ENCODE assay signal across 21 cellular contexts in genomic region chr11:86550757-86551156, GRCh38.
DNase-seq lines count a peak whose midpoint lies in the region; ATAC-seq and TF ChIP-seq lines count a peak whose summit lies in the region.
"Had no signal": no experiment of that assay in that cellular context is flagged by ENCODE, and none has a peak within 500 bp of the region (broad histone marks: within the 10 kb centered on the region; RNA-seq: fewer than 3 reads in every experiment).

No MANE protein-coding gene starts in this region.

- H3K9ac ChIP-seq in skeletal muscle satellite cell (ENCODE audit: low read depth, low read length): no peak overlapping the region
- no peak overlapping the region for H3K9ac ChIP-seq in H9 (ENCODE audit: extremely low read depth, insufficient read length, low read length)

- H3T11ph ChIP-seq in H9 (ENCODE audit: low read length): no peak overlapping the region

- TF ChIP-seq POLR2A in gastroesophageal sphincter (IDR thresholded peaks at IDR 0.05) (no peak), uterus (IDR thresholded peaks at IDR 0.05) (no peak)

- no peak overlapping the region for H3K23ac ChIP-seq in H9 (ENCODE audit: insufficient read length, low read depth, low read length)

- no peak overlapping the region for H2AK5ac ChIP-seq in H9 (ENCODE audit: insufficient read length, low read length)

- H2AFZ ChIP-seq in H9 (ENCODE audit: low read length): no peak overlapping the region

- H3K79me1 ChIP-seq in H9 (ENCODE audit: insufficient read depth, low read depth, low read length, poor library complexity, severe bottlenecking): no peaks in the 10 kb centered on the region

- H2BK15ac ChIP-seq in H9 (ENCODE audit: low read depth, low read length): no peak overlapping the region

- H3K27me3 Mint-ChIP-seq in H9 (ENCODE audit: low read depth): no peaks in the 10 kb centered on the region
- H3K27me3 Mint-ChIP-seq: activated T-cell treated with anti-CD3 and anti-CD28 coated beads, Interleukin-2, amount 50 U/mL, for 24 hours; naive B cell had no signal

- no peak overlapping the region for H2BK20ac ChIP-seq in H9 (ENCODE audit: low read depth, low read length, poor library complexity, severe bottlenecking)

- TF ChIP-seq EP300 in gastroesophageal sphincter (IDR thresholded peaks at IDR 0.05): no peak

- no peak overlapping the region for H3K14ac ChIP-seq in H9 (ENCODE audit: insufficient read depth, low read length)

- H4K91ac ChIP-seq in H9 (ENCODE audit: insufficient read length, low read depth, low read length): no peak overlapping the region

- H3K27ac ChIP-seq in left ventricle myocardium inferior (replicated peaks) (peak overlapping the region; percentile 84), gastroesophageal sphincter (peak overlapping the region in 3 of 4 donors; percentile 55 to 74 (median 61)), uterus (peak overlapping the region; percentile 66 to 92), H9 (ENCODE audit: insufficient read length, low read depth, low read length) (no peak overlapping the region)

- peaks cover 8 to 9% of the 10 kb centered on the region in 2 experiments for H3K4me1 Mint-ChIP-seq in H9
- H3K4me1 Mint-ChIP-seq: naive B cell had no signal

- no peak overlapping the region for H4K5ac ChIP-seq in H9 (ENCODE audit: insufficient read length, low read depth, low read length)

- H3K27ac Mint-ChIP-seq in H9: no peak overlapping the region
- H3K27ac Mint-ChIP-seq: activated T-cell treated with anti-CD3 and anti-CD28 coated beads, Interleukin-2, amount 50 U/mL, for 24 hours; naive B cell had no signal

- H2BK120ac ChIP-seq in H9 (ENCODE audit: low read depth, low read length, poor library complexity, severe bottlenecking): no peak overlapping the region

- H3K56ac ChIP-seq in H9 (ENCODE audit: insufficient read length, low read depth, low read length): no peak overlapping the region

- no peaks in the 10 kb centered on the region for H3K23me2 ChIP-seq in H9 (ENCODE audit: insufficient read length, low read depth, low read length, poor library complexity, severe bottlenecking)

- no peak for TF ChIP-seq CTCF in left ventricle myocardium inferior (IDR thresholded peaks at IDR 0.05; ENCODE audit: borderline replicate concordance)
- no peak for TF ChIP-seq CTCF in gastroesophageal sphincter (IDR thresholded peaks at IDR 0.05)
- no peak for TF ChIP-seq CTCF in uterus (IDR thresholded peaks at IDR 0.05)
- TF ChIP-seq CTCF in H9 (conservative IDR thresholded peaks at IDR 0.05): no peak

- no peak overlapping the region for H3K4ac ChIP-seq in H9 (ENCODE audit: low read depth, low read length)

- ATAC-seq in left ventricle myocardium superior: no peak
- ATAC-seq in gastroesophageal sphincter: no peak
- ATAC-seq in HG03469 (IDR thresholded peaks at IDR 0.05; ENCODE audit: unreplicated experiment): no peak

- no peaks in the 10 kb centered on the region for H3K36me3 ChIP-seq in left ventricle myocardium inferior
- peaks cover 0 to 21% of the 10 kb centered on the region in 2 donors for H3K36me3 ChIP-seq in gastroesophageal sphincter
- H3K36me3 ChIP-seq in skeletal muscle satellite cell (ENCODE audit: insufficient read depth, low read length): no peaks in the 10 kb centered on the region
- H3K36me3 ChIP-seq in uterus: no peaks in the 10 kb centered on the region
- H3K36me3 ChIP-seq: BE2C had no signal

- no peaks in the 10 kb centered on the region for H3K79me2 ChIP-seq in H9 (ENCODE audit: insufficient read depth, low read length)

- no peaks in the 10 kb centered on the region for H3K36me3 Mint-ChIP-seq in H9 (ENCODE audit: insufficient read depth in 1 of 3, low read depth in 3 of 3)
- H3K36me3 Mint-ChIP-seq: naive B cell had no signal

- no peak overlapping the region for H3K4me3 ChIP-seq in left ventricle myocardium inferior
- no peak overlapping the region for H3K4me3 ChIP-seq in gastroesophageal sphincter
- no peak overlapping the region for H3K4me3 ChIP-seq in skeletal muscle satellite cell (ENCODE audit: low read length)
- H3K4me3 ChIP-seq in uterus: no peak overlapping the region

- peak overlapping the region; percentile 27 for H3K4me2 ChIP-seq in skeletal muscle satellite cell (ENCODE audit: low read length)
- H3K4me2 ChIP-seq in H9 (ENCODE audit: insufficient read depth, insufficient read length, low read length): no peak overlapping the region

- H2BK12ac ChIP-seq in H9 (ENCODE audit: insufficient read length, low read depth, low read length): no peak overlapping the region

- H3K9me3 ChIP-seq in left ventricle myocardium inferior (replicated peaks) (no peaks in the 10 kb centered on the region), gastroesophageal sphincter (no peaks in the 10 kb centered on the region), skeletal muscle satellite cell (replicated peaks; ENCODE audit: low read length) (no peaks in the 10 kb centered on the region), uterus (no peaks in the 10 kb centered on the region), H9 (ENCODE audit: control insufficient read depth, low read depth, low read length) (no peaks in the 10 kb centered on the region)
- H3K9me3 ChIP-seq: BE2C, Caco-2 had no signal

- H3K9me3 Mint-ChIP-seq in H9: peaks cover 0 to 2% of the 10 kb centered on the region in 2 experiments; a peak in 2 of 5 replicates
- H3K9me3 Mint-ChIP-seq: activated T-cell treated with anti-CD3 and anti-CD28 coated beads, Interleukin-2, amount 50 U/mL, for 24 hours had no signal

- H4K20me1 ChIP-seq in H9 (ENCODE audit: control insufficient read depth, insufficient read depth, insufficient read length): no peaks in the 10 kb centered on the region

- no peak overlapping the region for H2BK5ac ChIP-seq in H9 (ENCODE audit: insufficient read length, low read length)

- WGBS in gastroesophageal sphincter (ENCODE audit: low coverage in 1 of 2), 2 donors: 86 to 100% methylated on average over 2 of the region's 2 CpGs
- WGBS in H9 (ENCODE audit: extremely low coverage, insufficient read length, low lambda C conversion rate): no CpG with 5 or more reads among the region's 2 CpGs

- intact Hi-C loops in left ventricle myocardium inferior (cut with micrococcal nuclease): no loop called here
- intact Hi-C loops in left ventricle myocardium superior (cut with micrococcal nuclease): no loop called here
- intact Hi-C loops in uterus (cut with DNase I; ENCODE audit: low total_unique reads): no loop called here

- H3K4me1 ChIP-seq in left ventricle myocardium inferior (peaks cover 66% of the 10 kb centered on the region), gastroesophageal sphincter (peaks cover 12 to 57% (median 17%) of the 10 kb centered on the region in 3 donors), skeletal muscle satellite cell (ENCODE audit: control insufficient read depth, insufficient read depth, low read length) (peaks cover 31% of the 10 kb centered on the region), uterus (peaks cover 0 to 12% of the 10 kb centered on the region in 2 donors), H9 (ENCODE audit: insufficient read depth, low read length) (no peaks in the 10 kb centered on the region; the same call in 1 of the 2 replicates)
- H3K4me1 ChIP-seq: BE2C had no signal

- DNase-seq in left ventricle myocardium inferior: no peak
- DNase-seq in left ventricle myocardium superior: no peak
- no peak for DNase-seq in uterus
- no peak for DNase-seq in H9
- no peak for DNase-seq in NCI-H1105 treated with DMSO at 0.1 percent for 48 hours (lab: John Stamatoyannopoulos, UW)
- DNase-seq: activated CD8-positive, alpha-beta memory T cell treated with anti-CD3 and anti-CD28 coated beads for 24 hours; activated naive CD4-positive, alpha-beta T cell treated with Interleukin-2 at 50 U/mL for 16 hours; activated T-cell treated with anti-CD3 and anti-CD28 coated beads, Interleukin-2, amount 50 U/mL, for 24 hours; amygdala; BE2C; Caco-2; DND-41; foreskin melanocyte; Karpas-422; naive B cell; NCI-H1048; NCI-H1930; SIG-M5 had no signal

- no peak overlapping the region for H3K18ac ChIP-seq in H9 (ENCODE audit: insufficient read length, low read depth, low read length)

- H4K8ac ChIP-seq in H9 (replicated peaks; ENCODE audit: insufficient read length, low read depth, low read length): no peak overlapping the region

- H3K27me3 ChIP-seq in left ventricle myocardium inferior (ENCODE audit: low read depth) (no peaks in the 10 kb centered on the region), gastroesophageal sphincter (no peaks in the 10 kb centered on the region), skeletal muscle satellite cell (ENCODE audit: control insufficient read depth, insufficient read depth, low read length) (no peaks in the 10 kb centered on the region), uterus (no peaks in the 10 kb centered on the region), H9 (ENCODE audit: insufficient read depth, low read length) (no peaks in the 10 kb centered on the region)
- H3K27me3 ChIP-seq: BE2C had no signal

- H3K4me3 Mint-ChIP-seq in H9: no peak overlapping the region
- H3K4me3 Mint-ChIP-seq: activated T-cell treated with anti-CD3 and anti-CD28 coated beads, Interleukin-2, amount 50 U/mL, for 24 hours; naive B cell had no signal
